8 cellular contexts compared by ENCODE assay signal in the genomic region with DNA sequence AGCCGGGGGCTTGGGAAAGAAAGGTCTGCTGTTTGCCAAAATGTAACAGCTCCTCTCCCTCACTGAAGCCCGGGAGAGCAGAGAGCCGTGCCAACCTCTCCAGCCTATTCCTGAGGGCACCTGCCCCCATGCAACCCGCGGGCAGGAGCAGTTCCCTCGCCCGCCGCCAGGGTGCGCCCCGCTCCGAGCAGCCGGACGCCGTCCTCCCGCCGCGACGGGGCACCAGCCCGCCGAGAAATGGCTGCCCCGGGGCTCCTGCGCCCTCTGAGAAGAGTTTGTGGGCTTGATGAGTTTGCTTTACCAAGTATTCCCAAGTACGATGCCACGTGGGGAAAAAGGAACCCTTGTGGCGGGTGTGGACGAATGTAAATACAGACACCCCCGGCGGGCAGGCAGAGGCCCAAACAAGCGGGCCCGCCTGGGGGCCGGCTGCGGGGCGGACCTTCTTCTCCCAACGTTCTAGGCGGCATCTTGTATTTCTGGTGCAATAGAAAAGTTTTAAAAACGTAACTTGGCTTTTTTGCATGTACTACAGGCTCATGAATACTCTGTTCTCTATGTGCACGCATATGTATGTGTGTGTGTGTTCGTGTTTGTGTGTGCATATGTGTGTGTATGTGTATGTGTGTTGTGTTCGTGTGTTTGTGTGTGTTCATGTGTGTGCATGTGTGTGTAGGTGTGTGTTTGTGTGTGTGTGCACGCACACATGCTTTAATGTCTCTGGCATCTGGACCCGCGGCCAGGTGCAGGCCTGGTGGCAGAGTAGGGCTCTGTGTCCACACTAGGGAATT.
DNase-seq lines count a peak whose midpoint lies in the region; ATAC-seq and TF ChIP-seq lines count a peak whose summit lies in the region.

No MANE protein-coding gene starts in this region.

- no peak for TF ChIP-seq RAD21 in neural cell (conservative IDR thresholded peaks at IDR 0.05)

- H3K4me3 ChIP-seq in esophagus squamous epithelium, result peak overlapping the region; percentile 4 to 53 (median 30)
- H3K4me3 ChIP-seq in neural cell (ENCODE audit: low read length), result no peak overlapping the region

- no peaks in the 10 kb centered on the region for H3F3A ChIP-seq in neural cell (ENCODE audit: insufficient read depth, low read length, poor library complexity, severe bottlenecking)

- DNase-seq in NCI-H524 (lab: John Stamatoyannopoulos, UW) (peak; percentile 32 to 62), NCI-H524 treated with DMSO at 0.1 percent for 48 hours (lab: John Stamatoyannopoulos, UW) (no peak), NOMO-1 (lab: John Stamatoyannopoulos, UW; ENCODE audit: unreplicated experiment in 2 of 2) (peak; percentile 51 to 58), activated T-cell treated with anti-CD3 and anti-CD28 coated beads for 1 hour (ENCODE audit: low read depth) (peak; percentile 73), esophagus squamous epithelium (lab: John Stamatoyannopoulos, UW) (no peak)
- peak; percentile 90 for DNase-seq in stimulated activated naive CD8-positive, alpha-beta T cell treated with anti-CD3 and anti-CD28 coated beads, Interleukin-15, Interleukin-2, amounts not matched to agents 100 U/mL and 50 U/mL, for 24 hours

- H3K4me2 ChIP-seq in neural cell (ENCODE audit: low read length), result no peak overlapping the region

- H3K9ac ChIP-seq in neural cell (ENCODE audit: low read length), result no peak overlapping the region

- no peak for TF ChIP-seq POLR2A in esophagus squamous epithelium (IDR thresholded peaks at IDR 0.05)

- TF ChIP-seq CTCF in esophagus squamous epithelium (IDR thresholded peaks at IDR 0.05) (peak; percentile 99 to 100 (median 99)), neural cell (IDR thresholded peaks at IDR 0.05; ENCODE audit: poor library complexity, severe bottlenecking) (peak; percentile 22)

- H2AFZ ChIP-seq in neural cell (ENCODE audit: low read depth, low read length), result no peak overlapping the region

- TF ChIP-seq EP300 in neural cell (conservative IDR thresholded peaks at IDR 0.05; ENCODE audit: poor library complexity, severe bottlenecking), result no peak

- no peaks in the 10 kb centered on the region for H3K9me2 ChIP-seq in neural cell (ENCODE audit: insufficient read depth, low read length)

- peak overlapping the region in 1 of 4 donors; percentile 21 for H3K27ac ChIP-seq in esophagus squamous epithelium
- H3K27ac ChIP-seq in neural cell (ENCODE audit: low read length), result no peak overlapping the region

- intact Hi-C loops in esophagus squamous epithelium (cut with DNase I), result loop anchor here (2.0 kb wide), 1 partner anchor 170 kb away; no protein-coding TSS in a partner anchor

- 29% methylated on average over 23 to 33 of the region's 42 CpGs for WGBS in esophagus squamous epithelium, 2 donors

- no peaks in the 10 kb centered on the region for H3K36me3 ChIP-seq in esophagus squamous epithelium
- no peaks in the 10 kb centered on the region for H3K36me3 ChIP-seq in neural cell (ENCODE audit: insufficient read depth, low read length)

- H3K27me3 ChIP-seq in esophagus squamous epithelium (no peaks in the 10 kb centered on the region), neural cell (ENCODE audit: insufficient read depth, low read depth, low read length) (no peaks in the 10 kb centered on the region)

- H3K9me3 ChIP-seq in esophagus squamous epithelium (no peaks in the 10 kb centered on the region), neural cell (ENCODE audit: low read length) (no peaks in the 10 kb centered on the region)

- H4K20me1 ChIP-seq in neural cell (ENCODE audit: insufficient read depth), result no peaks in the 10 kb centered on the region

- peak; percentile 60 for ATAC-seq in HG03039 (IDR thresholded peaks at IDR 0.05; ENCODE audit: unreplicated experiment)
- ATAC-seq in stimulated activated naive CD8-positive, alpha-beta T cell treated with anti-CD3 and anti-CD28 coated beads, Interleukin-15, Interleukin-2, amounts not matched to agents 100 U/mL and 50 U/mL, for 24 hours, result peak; percentile 84

- no peaks in the 10 kb centered on the region for H3K79me2 ChIP-seq in neural cell (replicated peaks; ENCODE audit: insufficient read depth, low read length)

- peaks cover 10 to 40% (median 10%) of the 10 kb centered on the region in 3 donors for H3K4me1 ChIP-seq in esophagus squamous epithelium

TF ChIP-seq in neural cell, 6 proteins besides CTCF, POLR2A, EP300 and RAD21:
- no peak for TF ChIP-seq POLR2AphosphoS5 (IDR thresholded peaks at IDR 0.05)
- TF ChIP-seq EZH2 (IDR thresholded peaks at IDR 0.05; ENCODE audit: borderline replicate concordance, insufficient read depth, low read length, poor library complexity, severe bottlenecking), result no peak
- no peak for TF ChIP-seq SMC3 (conservative IDR thresholded peaks at IDR 0.05; ENCODE audit: poor library complexity)
- TF ChIP-seq TAF1 (IDR thresholded peaks at IDR 0.05; ENCODE audit: low read depth), result no peak
- TF ChIP-seq MXI1 (conservative IDR thresholded peaks at IDR 0.05; ENCODE audit: poor library complexity, severe bottlenecking), result no peak
- TF ChIP-seq, protein P1, sequence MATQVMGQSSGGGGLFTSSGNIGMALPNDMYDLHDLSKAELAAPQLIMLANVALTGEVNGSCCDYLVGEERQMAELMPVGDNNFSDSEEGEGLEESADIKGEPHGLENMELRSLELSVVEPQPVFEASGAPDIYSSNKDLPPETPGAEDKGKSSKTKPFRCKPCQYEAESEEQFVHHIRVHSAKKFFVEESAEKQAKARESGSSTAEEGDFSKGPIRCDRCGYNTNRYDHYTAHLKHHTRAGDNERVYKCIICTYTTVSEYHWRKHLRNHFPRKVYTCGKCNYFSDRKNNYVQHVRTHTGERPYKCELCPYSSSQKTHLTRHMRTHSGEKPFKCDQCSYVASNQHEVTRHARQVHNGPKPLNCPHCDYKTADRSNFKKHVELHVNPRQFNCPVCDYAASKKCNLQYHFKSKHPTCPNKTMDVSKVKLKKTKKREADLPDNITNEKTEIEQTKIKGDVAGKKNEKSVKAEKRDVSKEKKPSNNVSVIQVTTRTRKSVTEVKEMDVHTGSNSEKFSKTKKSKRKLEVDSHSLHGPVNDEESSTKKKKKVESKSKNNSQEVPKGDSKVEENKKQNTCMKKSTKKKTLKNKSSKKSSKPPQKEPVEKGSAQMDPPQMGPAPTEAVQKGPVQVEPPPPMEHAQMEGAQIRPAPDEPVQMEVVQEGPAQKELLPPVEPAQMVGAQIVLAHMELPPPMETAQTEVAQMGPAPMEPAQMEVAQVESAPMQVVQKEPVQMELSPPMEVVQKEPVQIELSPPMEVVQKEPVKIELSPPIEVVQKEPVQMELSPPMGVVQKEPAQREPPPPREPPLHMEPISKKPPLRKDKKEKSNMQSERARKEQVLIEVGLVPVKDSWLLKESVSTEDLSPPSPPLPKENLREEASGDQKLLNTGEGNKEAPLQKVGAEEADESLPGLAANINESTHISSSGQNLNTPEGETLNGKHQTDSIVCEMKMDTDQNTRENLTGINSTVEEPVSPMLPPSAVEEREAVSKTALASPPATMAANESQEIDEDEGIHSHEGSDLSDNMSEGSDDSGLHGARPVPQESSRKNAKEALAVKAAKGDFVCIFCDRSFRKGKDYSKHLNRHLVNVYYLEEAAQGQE (IDR thresholded peaks at IDR 0.05; ENCODE audit: borderline replicate concordance), result no peak
TF ChIP-seq in neural cell: peak in this region for 0.

Comparison
In these comparisons a context has a peak if more than half of its experiments do, and no peak if none do; other contexts are left out.
1. DNase-seq: peak in NCI-H524 (2 of 2), NOMO-1 (2 of 2), activated T-cell treated with anti-CD3 and anti-CD28 coated beads for 1 hour (single experiment) and stimulated activated naive CD8-positive, alpha-beta T cell treated with anti-CD3 and anti-CD28 coated beads, Interleukin-15, Interleukin-2, amounts not matched to agents 100 U/mL and 50 U/mL, for 24 hours (single experiment); none in NCI-H524 treated with DMSO at 0.1 percent for 48 hours (single experiment) and esophagus squamous epithelium (single experiment).